8 cellular contexts compared by ENCODE assay signal in genomic region chr5:132746592-132747063, GRCh38. TPM values are rescaled to one million over a fixed set of nuclear protein-coding genes. Genes with fewer than 3 reads are reported as not detected.
A peak's percentile ranks its signal among the peaks of the same experiment; 100 is the strongest.
DNase-seq lines count a peak whose midpoint lies in the region; ATAC-seq and TF ChIP-seq lines count a peak whose summit lies in the region.

No MANE protein-coding gene starts in this region.

- H3K4me3 ChIP-seq in GM12864 (ENCODE audit: low read depth, low read length), result peak overlapping the region; percentile 48
- H3K4me3 ChIP-seq in NB4 (ENCODE audit: low read depth, low read length), result peak overlapping the region; percentile 32
- peak overlapping the region; percentile 56 for H3K4me3 ChIP-seq in lower lobe of right lung

- intact Hi-C loops in lower lobe of right lung (cut with DNase I), result no loop called here

- no peaks in the 10 kb centered on the region for H3K9me3 ChIP-seq in lower lobe of right lung

- peaks cover 3% of the 10 kb centered on the region for H3K36me3 ChIP-seq in lower lobe of right lung

- no peak for ATAC-seq in lower lobe of right lung
- no peak for ATAC-seq in GM18511 (IDR thresholded peaks at IDR 0.05; ENCODE audit: unreplicated experiment)
- ATAC-seq in HG03039 (IDR thresholded peaks at IDR 0.05; ENCODE audit: unreplicated experiment), result no peak

- DNase-seq in GM12864 (ENCODE audit: low read depth), result no peak
- peak; percentile 41 for DNase-seq in NB4 (ENCODE audit: low read depth)
- peak; percentile 50 to 68 for DNase-seq in T47D (ENCODE audit: low read depth in 1 of 2, low spot score in 1 of 2)
- no peak for DNase-seq in lower lobe of right lung
- DNase-seq in substantia nigra (lab: John Stamatoyannopoulos, UW), result peak in 4 of 49 donors; percentile 20 to 45 (median 23)
- no peak for DNase-seq in SHP77 treated with DMSO at 0.1 percent for 48 hours (lab: John Stamatoyannopoulos, UW)

- no peak for TF ChIP-seq POLR2A in NB4 (IDR thresholded peaks at IDR 0.05; ENCODE audit: extremely low read depth, insufficient read length)

- H3K27ac ChIP-seq in lower lobe of right lung (peak overlapping the region; percentile 48), substantia nigra (ENCODE audit: low read depth, low read length, poor library complexity, severe bottlenecking) (peak overlapping the region; percentile 74)

- in situ Hi-C loops in T47D (cut with HindIII; ENCODE audit: low pct_unique_long_range_greater_than_20kb, low sequenced_read_pairs), result no loop called here

- peaks cover 9% of the 10 kb centered on the region for H3K4me1 ChIP-seq in lower lobe of right lung

- TF ChIP-seq CTCF in GM12864 (IDR thresholded peaks at IDR 0.05; ENCODE audit: low read depth, low read length, missing control alignments) (no peak), NB4 (IDR thresholded peaks at IDR 0.05; ENCODE audit: low read depth, low read length) (no peak), lower lobe of right lung (IDR thresholded peaks at IDR 0.05) (no peak)

- peaks cover 16% of the 10 kb centered on the region for H3K27me3 ChIP-seq in lower lobe of right lung (ENCODE audit: low read depth)

RNA-seq across cellular contexts. Expression of gene CCNI2, which starts 0.6 kb away (rescaled TPM):
- 1.1 TPM for total RNA-seq in lower lobe of right lung

RNA-seq across cellular contexts. Expression of gene KIF3A, which starts 9.3 kb away (rescaled TPM):
- 10.8 TPM for total RNA-seq in lower lobe of right lung

RNA-seq across cellular contexts. Expression of gene SEPTIN8, which starts 30.4 kb away (rescaled TPM):
- 32.8 TPM for total RNA-seq in lower lobe of right lung

Comparison
In these comparisons a context has a peak if more than half of its experiments do, and no peak if none do; other contexts are left out.
1. DNase-seq: peak in NB4 (single experiment) and T47D (2 of 2); none in GM12864 (single experiment), lower lobe of right lung (single experiment) and SHP77 treated with DMSO at 0.1 percent for 48 hours (single experiment).
2. Peak in every context shown above with its lines, with median percentiles within 50 percentile points of each other: H3K4me3 ChIP-seq.